ENCODE assay signal across 12 cellular contexts in the genomic region with DNA sequence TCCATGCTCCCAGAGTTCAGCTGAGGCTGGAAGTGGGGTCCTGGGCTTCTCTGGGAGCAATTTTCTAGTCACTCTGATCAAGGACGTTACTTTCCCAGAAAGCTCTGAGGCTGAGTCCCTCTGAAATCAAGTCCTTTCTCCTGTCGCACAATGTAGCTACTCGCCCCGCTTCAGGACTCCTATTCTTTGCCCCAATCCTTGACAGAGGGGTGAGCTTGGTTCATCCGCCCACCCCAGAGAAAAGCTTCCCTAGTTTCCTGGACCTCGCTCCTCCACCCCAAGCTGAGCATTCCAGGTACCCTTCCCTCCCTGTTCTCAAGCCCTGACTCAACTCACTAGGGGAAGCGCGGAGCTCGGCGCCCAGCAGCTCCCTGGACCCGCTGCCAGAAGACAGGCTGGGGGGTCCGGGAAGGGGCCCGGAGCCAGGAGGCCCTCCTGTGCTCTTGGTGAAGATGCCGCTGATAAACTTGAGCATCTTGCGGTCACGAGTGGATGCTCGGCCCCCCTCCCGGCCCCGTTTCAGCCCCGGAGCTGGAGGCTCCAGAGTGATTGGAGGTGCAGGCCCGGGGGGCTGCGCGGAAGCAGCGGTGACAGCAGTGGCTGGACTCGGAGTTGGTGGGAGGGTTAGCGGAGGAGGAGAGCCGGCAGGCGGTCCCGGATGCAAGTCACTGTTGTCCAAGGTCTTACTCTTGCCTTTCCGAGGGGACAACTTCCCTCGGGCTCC. TPM values are rescaled to one million over a fixed set of nuclear protein-coding genes. Genes with fewer than 3 reads are reported as not detected.
DNase-seq lines count a peak whose midpoint lies in the region; ATAC-seq and TF ChIP-seq lines count a peak whose summit lies in the region.
"Had no signal": no experiment of that assay in that cellular context is flagged by ENCODE, and none has a peak within 500 bp of the region (broad histone marks: within the 10 kb centered on the region; RNA-seq: fewer than 3 reads in every experiment).

No MANE protein-coding gene starts in this region.

- no peaks in the 10 kb centered on the region for H3K9me3 ChIP-seq in endodermal cell (ENCODE audit: control insufficient read depth, low read length)
- H3K9me3 ChIP-seq in psoas muscle, result no peaks in the 10 kb centered on the region
- H3K9me3 ChIP-seq in gastroesophageal sphincter, result no peaks in the 10 kb centered on the region
- H3K9me3 ChIP-seq: transverse colon had no signal

- no peaks in the 10 kb centered on the region for H3K36me3 Mint-ChIP-seq in endodermal cell (ENCODE audit: low read depth)

- H3K36me3 ChIP-seq in endodermal cell (ENCODE audit: control insufficient read depth, insufficient read depth, low read length) (no peaks in the 10 kb centered on the region), psoas muscle (ENCODE audit: insufficient read depth in 1 of 2, low read depth in 1 of 2) (no peaks in the 10 kb centered on the region), gastroesophageal sphincter (no peaks in the 10 kb centered on the region)
- H3K36me3 ChIP-seq: transverse colon had no signal

- H3K4me3 ChIP-seq in endodermal cell (ENCODE audit: low read length) (peak overlapping the region; percentile 58), psoas muscle (peak overlapping the region; percentile 65), gastroesophageal sphincter (peak overlapping the region in 1 of 2 donors; percentile 50)

- H3K27me3 ChIP-seq in endodermal cell (ENCODE audit: control insufficient read depth, insufficient read depth, low read length, poor library complexity, severe bottlenecking) (peaks cover 100% of the 10 kb centered on the region), psoas muscle (ENCODE audit: insufficient read depth in 3 of 3, low read length in 2 of 3) (peaks cover 0 to 66% (median 25%) of the 10 kb centered on the region in 3 donors), gastroesophageal sphincter (peaks cover 98% of the 10 kb centered on the region)

- H3K27ac Mint-ChIP-seq in endodermal cell, result no peak overlapping the region

- DNase-seq in DMS53 (lab: John Stamatoyannopoulos, UW), result peak; percentile 62
- DNase-seq in NCI-H69 (lab: John Stamatoyannopoulos, UW), result peak; percentile 45
- DNase-seq in endodermal cell, result peak; percentile 78
- DNase-seq in psoas muscle, result no peak
- DNase-seq in activated CD4-positive, alpha-beta T cell treated with anti-CD3 and anti-CD28 coated beads for 48 hours, result no peak
- DNase-seq: activated CD8-positive, alpha-beta memory T cell treated with anti-CD3 and anti-CD28 coated beads, Interleukin-2, amount 50 U/mL, for 48 hours; DMS153; NCI-H524 treated with DMSO at 0.1 percent for 48 hours; stimulated activated CD4-positive, alpha-beta T cell treated with anti-CD3 and anti-CD28 coated beads, Interleukin-1b, Interleukin-23, amount 100 ng/mL, for 48 hours; transverse colon had no signal

- no peak for TF ChIP-seq EP300 in gastroesophageal sphincter (IDR thresholded peaks at IDR 0.05)

- peak overlapping the region; percentile 41 for H3K4me3 Mint-ChIP-seq in endodermal cell

- H3K27ac ChIP-seq in endodermal cell (ENCODE audit: low read depth, low read length) (no peak overlapping the region), psoas muscle (no peak overlapping the region), gastroesophageal sphincter (peak overlapping the region in 1 of 4 donors; percentile 38)
- H3K27ac ChIP-seq: transverse colon had no signal

- no peak overlapping the region for H3K9ac ChIP-seq in endodermal cell (ENCODE audit: extremely low read depth, low read length, poor library complexity, severe bottlenecking)

- no peak for ATAC-seq in psoas muscle
- no peak for ATAC-seq in HG03108 (IDR thresholded peaks at IDR 0.05; ENCODE audit: unreplicated experiment)
- no peak for ATAC-seq in gastroesophageal sphincter

- WGBS in endodermal cell (ENCODE audit: insufficient coverage in 1 of 2, insufficient read length in 1 of 2), 2 experiments, result 4 to 5% methylated on average over 19 to 31 of the region's 31 CpGs
- 20 to 22% (median 22%) methylated on average over 29 to 31 of the region's 31 CpGs for WGBS in psoas muscle, 3 donors
- 0 to 60% methylated on average over 2 to 4 of the region's 31 CpGs for WGBS in gastroesophageal sphincter (ENCODE audit: low coverage in 1 of 2), 2 donors

- H3K27me3 Mint-ChIP-seq in endodermal cell (ENCODE audit: insufficient read depth), result peaks cover 94% of the 10 kb centered on the region

- H3K4me1 ChIP-seq in endodermal cell (ENCODE audit: control insufficient read depth, insufficient read depth, low read length), result no peaks in the 10 kb centered on the region
- H3K4me1 ChIP-seq in psoas muscle, result peaks cover 25% of the 10 kb centered on the region
- H3K4me1 ChIP-seq in gastroesophageal sphincter, result peaks cover 4 to 39% (median 31%) of the 10 kb centered on the region in 3 donors

- no peak for TF ChIP-seq CTCF in endodermal cell (conservative IDR thresholded peaks at IDR 0.05)
- TF ChIP-seq CTCF in psoas muscle (IDR thresholded peaks at IDR 0.05), result no peak
- no peak for TF ChIP-seq CTCF in gastroesophageal sphincter (IDR thresholded peaks at IDR 0.05)

- H3K4me1 Mint-ChIP-seq in endodermal cell, result peaks cover 8% of the 10 kb centered on the region

- no peak for TF ChIP-seq POLR2A in gastroesophageal sphincter (IDR thresholded peaks at IDR 0.05)

- no peaks in the 10 kb centered on the region for H3K9me3 Mint-ChIP-seq in endodermal cell

- intact Hi-C loops in psoas muscle (cut with DNase I), result no loop called here

RNA-seq across cellular contexts. Expression of gene AGAP2, which starts 1.6 kb away (rescaled TPM):
- total RNA-seq in endodermal cell, result under 1 TPM in 1 of 2 donors, not detected in 1; 0.44 TPM
- polyA plus RNA-seq in endodermal cell (2013, experiment 1 of 2), result 4.9 TPM
- polyA plus RNA-seq in endodermal cell (2013, experiment 2 of 2), result 3.9 TPM
- total RNA-seq in psoas muscle, result 1 to 10 TPM; 3.5 to 9.6 (median 5.8) TPM
- polyA plus RNA-seq in psoas muscle, result 1 to 10 TPM; 2.5 to 3.9 (median 2.9) TPM
- 1 to 10 TPM; 1.6 to 4.2 (median 3.3) TPM for total RNA-seq in gastroesophageal sphincter

RNA-seq across cellular contexts. Expression of gene TSPAN31, which starts 7.9 kb away (rescaled TPM):
- total RNA-seq in endodermal cell (10 to 100 TPM; 21.7 to 27.8 TPM), psoas muscle (10 to 100 TPM; 14.6 to 21.0 (median 18.8) TPM), gastroesophageal sphincter (10 to 100 TPM; 47.0 to 75.8 (median 53.2) TPM)
- 36.0 TPM for polyA plus RNA-seq in endodermal cell (2013, experiment 1 of 2)
- 29.0 TPM for polyA plus RNA-seq in endodermal cell (2013, experiment 2 of 2)
- 10 to 100 TPM; 16.8 to 31.2 (median 23.2) TPM for polyA plus RNA-seq in psoas muscle

RNA-seq across cellular contexts. Expression of gene CDK4, which starts 15.2 kb away (rescaled TPM):
- total RNA-seq in endodermal cell (100 to 1,000 TPM; 144 to 186 TPM), psoas muscle (10 to 100 TPM; 38.0 to 74.1 (median 53.6) TPM), gastroesophageal sphincter (100 to 1,000 TPM in 2 of 4 donors, 10 to 100 TPM in 2; 56.7 to 107 (median 101) TPM)
- polyA plus RNA-seq in endodermal cell (2013, experiment 1 of 2), result 157 TPM
- polyA plus RNA-seq in endodermal cell (2013, experiment 2 of 2), result 137 TPM
- 100 to 1,000 TPM in 1 of 3 donors, 10 to 100 TPM in 2; 52.8 to 105 (median 56.6) TPM for polyA plus RNA-seq in psoas muscle

RNA-seq across cellular contexts. Expression of gene MARCHF9, which starts 18.0 kb away (rescaled TPM):
- total RNA-seq in endodermal cell (10 to 100 TPM; 13.6 to 15.8 TPM), psoas muscle (1 to 10 TPM; 7.8 to 9.4 (median 8.8) TPM), gastroesophageal sphincter (10 to 100 TPM in 1 of 4 donors, 1 to 10 TPM in 3; 3.4 to 11.1 (median 7.9) TPM)
- 10.2 TPM for polyA plus RNA-seq in endodermal cell (2013, experiment 1 of 2)
- 7.9 TPM for polyA plus RNA-seq in endodermal cell (2013, experiment 2 of 2)
- 1 to 10 TPM; 5.7 to 8.8 (median 7.2) TPM for polyA plus RNA-seq in psoas muscle

RNA-seq across cellular contexts. Expression of gene CYP27B1, which starts 30.0 kb away (rescaled TPM):
- total RNA-seq in endodermal cell (1 to 10 TPM; 2.4 to 3.1 TPM), psoas muscle (under 1 TPM in 3 of 4 donors, not detected in 1; 0.42 to 0.54 (median 0.50) TPM), gastroesophageal sphincter (under 1 TPM in 3 of 4 donors, not detected in 1; 0.27 to 0.57 (median 0.31) TPM)
- polyA plus RNA-seq in endodermal cell (2013, experiment 1 of 2), result 0.57 TPM
- 0.58 TPM for polyA plus RNA-seq in endodermal cell (2013, experiment 2 of 2)
- polyA plus RNA-seq in psoas muscle, result under 1 TPM in 2 of 3 donors, not detected in 1; 0.06 to 0.10 TPM

Comparison
In these comparisons a context has a peak if more than half of its experiments do, and no peak if none do; other contexts are left out.
1. DNase-seq: peak in DMS53 (single experiment), NCI-H69 (single experiment) and endodermal cell (single experiment); none in psoas muscle (0 of 2) and activated CD4-positive, alpha-beta T cell treated with anti-CD3 and anti-CD28 coated beads for 48 hours (single experiment).